ENCODE assay signal across 8 cellular contexts in genomic region chr17:28576758-28577465, GRCh38. TPM values are rescaled to one million over a fixed set of nuclear protein-coding genes. Genes with fewer than 3 reads are reported as not detected.
DNase-seq lines count a peak whose midpoint lies in the region; ATAC-seq and TF ChIP-seq lines count a peak whose summit lies in the region.

ALDOC (minus strand) TSS chr17:28576895; CDS start chr17:28575532, 1,363 bp downstream.

- no peaks in the 10 kb centered on the region for H3K27me3 ChIP-seq in CD4-positive, CD25-positive, alpha-beta regulatory T cell (ENCODE audit: control insufficient read depth, insufficient read depth, low read length)
- H3K27me3 ChIP-seq in OCI-LY3 (ENCODE audit: low read depth, low read length) (no peaks in the 10 kb centered on the region), mucosa of rectum (ENCODE audit: control insufficient read depth in 2 of 2, insufficient read depth in 2 of 2, low read length in 2 of 2) (no peaks in the 10 kb centered on the region)

- H3K36me3 ChIP-seq in CD4-positive, CD25-positive, alpha-beta regulatory T cell (ENCODE audit: control insufficient read depth, insufficient read depth, low read length) = no peaks in the 10 kb centered on the region
- peaks cover 76% of the 10 kb centered on the region for H3K36me3 ChIP-seq in OCI-LY3 (replicated peaks; ENCODE audit: low read depth, low read length)
- H3K36me3 ChIP-seq in mucosa of rectum (ENCODE audit: control insufficient read depth in 2 of 2, insufficient read depth in 2 of 2, low read length in 2 of 2) = peaks cover 3 to 4% of the 10 kb centered on the region in 2 donors

- H2AFZ ChIP-seq in OCI-LY3 (ENCODE audit: low read depth, low read length) = 0 out of 2 replicates have a peak within 1 kb of the TSS, but pooled peaks have one; percentile 31

- H3K27ac Mint-ChIP-seq in CD4-positive, CD25-positive, alpha-beta regulatory T cell = peak within 1 kb of the TSS; percentile 93 to 95 (median 95)

- peak; percentile 97 to 98 (median 98) for DNase-seq in CD4-positive, CD25-positive, alpha-beta regulatory T cell
- DNase-seq in HPDE6-E6E7 (ENCODE audit: extremely low spot score) (peak; percentile 97), activated T-cell treated with anti-CD3 and anti-CD28 coated beads for 4 hours (peak; percentile 98), erythroblast (lab: John Stamatoyannopoulos, UW) (peak; percentile 98)
- peak; percentile 99 for DNase-seq in stimulated activated CD8-positive, alpha-beta memory T cell treated with anti-CD3 and anti-CD28 coated beads, Interleukin-4, amount 100 ng/mL, for 48 hours

- H3K4me1 Mint-ChIP-seq in CD4-positive, CD25-positive, alpha-beta regulatory T cell = peaks cover 5 to 51% (median 37%) of the 10 kb centered on the region in 4 donors

- H3K79me2 ChIP-seq in OCI-LY3 (ENCODE audit: low read length) = no peaks in the 10 kb centered on the region

- H4K20me1 ChIP-seq in OCI-LY3 (ENCODE audit: insufficient read depth, low read length) = peaks cover 5% of the 10 kb centered on the region; the same call in 1 of the 2 replicates

- no peaks in the 10 kb centered on the region for H3K9me3 Mint-ChIP-seq in CD4-positive, CD25-positive, alpha-beta regulatory T cell

- peak; percentile 77 for TF ChIP-seq POLR2A in erythroblast (IDR thresholded peaks at IDR 0.05; ENCODE audit: low read length)

- TF ChIP-seq CTCF in OCI-LY3 (IDR thresholded peaks at IDR 0.05; ENCODE audit: low read depth, low read length) = no peak

- peaks cover 7% of the 10 kb centered on the region for H3K36me3 Mint-ChIP-seq in CD4-positive, CD25-positive, alpha-beta regulatory T cell

- H3K4me3 Mint-ChIP-seq in CD4-positive, CD25-positive, alpha-beta regulatory T cell = peak within 1 kb of the TSS; percentile 79 to 96 (median 90)

- peaks cover 25% of the 10 kb centered on the region for H3K4me1 ChIP-seq in CD4-positive, CD25-positive, alpha-beta regulatory T cell (ENCODE audit: control insufficient read depth, insufficient read depth, low read length, poor library complexity, severe bottlenecking)
- peaks cover 42% of the 10 kb centered on the region for H3K4me1 ChIP-seq in OCI-LY3 (ENCODE audit: low read length)
- peaks cover 10 to 15% of the 10 kb centered on the region in 2 donors for H3K4me1 ChIP-seq in mucosa of rectum (ENCODE audit: control insufficient read depth in 2 of 2, insufficient read depth in 2 of 2, low read length in 2 of 2)

- no peaks in the 10 kb centered on the region for H3K27me3 Mint-ChIP-seq in CD4-positive, CD25-positive, alpha-beta regulatory T cell

- peak within 1 kb of the TSS; percentile 59 for H3K27ac ChIP-seq in CD4-positive, CD25-positive, alpha-beta regulatory T cell (ENCODE audit: insufficient read depth, low read length, poor library complexity, severe bottlenecking)
- H3K27ac ChIP-seq in OCI-LY3 (ENCODE audit: low read length) (peak within 1 kb of the TSS; percentile 44), mucosa of rectum (ENCODE audit: low read depth in 2 of 2, low read length in 2 of 2) (no peak within 1 kb of the TSS)

- peak within 1 kb of the TSS; percentile 68 for H3K4me2 ChIP-seq in OCI-LY3 (ENCODE audit: low read length)

- ATAC-seq in CD4-positive, CD25-positive, alpha-beta regulatory T cell (ENCODE audit: low read depth in 2 of 2) = peak; percentile 97 to 99
- peak; percentile 90 for ATAC-seq in GM19397 (IDR thresholded peaks at IDR 0.05; ENCODE audit: unreplicated experiment)

- H3K9ac ChIP-seq in OCI-LY3 (ENCODE audit: low read length) (peak within 1 kb of the TSS; percentile 48; the same call in 1 of the 2 replicates), mucosa of rectum (ENCODE audit: low read depth in 1 of 2, low read length in 2 of 2) (peak within 1 kb of the TSS in 1 of 2 donors; percentile 6)

- peak within 1 kb of the TSS; percentile 74 for H3K4me3 ChIP-seq in CD4-positive, CD25-positive, alpha-beta regulatory T cell (ENCODE audit: low read depth, low read length)
- H3K4me3 ChIP-seq in OCI-LY3 (ENCODE audit: low read length) = peak within 1 kb of the TSS; percentile 76
- peak within 1 kb of the TSS; percentile 38 to 56 for H3K4me3 ChIP-seq in mucosa of rectum (ENCODE audit: low read length in 2 of 2)

- H3K9me3 ChIP-seq in CD4-positive, CD25-positive, alpha-beta regulatory T cell (ENCODE audit: control insufficient read depth in 2 of 2, low read length in 2 of 2) = no peaks in the 10 kb centered on the region
- H3K9me3 ChIP-seq in OCI-LY3 (ENCODE audit: insufficient read depth, low read length) (no peaks in the 10 kb centered on the region), mucosa of rectum (ENCODE audit: control insufficient read depth in 2 of 2, low read length in 2 of 2) (no peaks in the 10 kb centered on the region)

RNA-seq across cellular contexts. Expression of gene ALDOC, which starts in this region (rescaled TPM):
- total RNA-seq in CD4-positive, CD25-positive, alpha-beta regulatory T cell = 33.0 TPM
- polyA plus RNA-seq in CD4-positive, CD25-positive, alpha-beta regulatory T cell = 100 to 1,000 TPM in 1 of 4 donors, 10 to 100 TPM in 3; 68.2 to 109 (median 92.4) TPM

Comparison
In these comparisons a context has a peak if more than half of its experiments do, and no peak if none do; other contexts are left out.
1. H3K27ac ChIP-seq: peak in CD4-positive, CD25-positive, alpha-beta regulatory T cell (single experiment) and OCI-LY3 (single experiment); none in mucosa of rectum (0 of 2).
2. Peak in every context shown above with its lines, with median percentiles within 50 percentile points of each other: DNase-seq and H3K4me3 ChIP-seq.